ENCODE assay signal across 1 cellular context in the genomic region with DNA sequence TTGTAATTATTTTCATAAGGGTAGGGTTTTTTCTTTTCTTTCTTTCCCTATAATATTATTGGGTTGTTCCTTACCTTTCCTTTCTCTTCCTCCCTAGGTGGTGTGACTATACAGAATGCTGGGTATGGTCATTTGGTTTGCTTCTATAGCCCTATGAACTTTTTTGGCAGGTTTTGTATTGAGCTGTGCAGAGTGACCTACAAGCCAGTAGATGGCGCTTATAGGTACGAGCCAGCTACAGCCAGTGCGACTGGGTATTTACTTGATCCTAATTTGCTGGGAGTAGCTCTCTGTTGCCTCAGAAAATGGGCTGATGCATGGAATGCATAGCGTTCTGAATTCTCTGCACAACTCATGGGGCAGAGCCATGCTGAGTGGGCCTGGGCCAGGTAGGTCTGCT.
TF ChIP-seq lines count a peak whose summit lies in the region.

No MANE protein-coding gene starts in this region.

TF ChIP-seq in GM23338, 12 proteins besides CTCF, POLR2A, EP300 and RAD21 (continued from another document):
- TF ChIP-seq, protein P1, sequence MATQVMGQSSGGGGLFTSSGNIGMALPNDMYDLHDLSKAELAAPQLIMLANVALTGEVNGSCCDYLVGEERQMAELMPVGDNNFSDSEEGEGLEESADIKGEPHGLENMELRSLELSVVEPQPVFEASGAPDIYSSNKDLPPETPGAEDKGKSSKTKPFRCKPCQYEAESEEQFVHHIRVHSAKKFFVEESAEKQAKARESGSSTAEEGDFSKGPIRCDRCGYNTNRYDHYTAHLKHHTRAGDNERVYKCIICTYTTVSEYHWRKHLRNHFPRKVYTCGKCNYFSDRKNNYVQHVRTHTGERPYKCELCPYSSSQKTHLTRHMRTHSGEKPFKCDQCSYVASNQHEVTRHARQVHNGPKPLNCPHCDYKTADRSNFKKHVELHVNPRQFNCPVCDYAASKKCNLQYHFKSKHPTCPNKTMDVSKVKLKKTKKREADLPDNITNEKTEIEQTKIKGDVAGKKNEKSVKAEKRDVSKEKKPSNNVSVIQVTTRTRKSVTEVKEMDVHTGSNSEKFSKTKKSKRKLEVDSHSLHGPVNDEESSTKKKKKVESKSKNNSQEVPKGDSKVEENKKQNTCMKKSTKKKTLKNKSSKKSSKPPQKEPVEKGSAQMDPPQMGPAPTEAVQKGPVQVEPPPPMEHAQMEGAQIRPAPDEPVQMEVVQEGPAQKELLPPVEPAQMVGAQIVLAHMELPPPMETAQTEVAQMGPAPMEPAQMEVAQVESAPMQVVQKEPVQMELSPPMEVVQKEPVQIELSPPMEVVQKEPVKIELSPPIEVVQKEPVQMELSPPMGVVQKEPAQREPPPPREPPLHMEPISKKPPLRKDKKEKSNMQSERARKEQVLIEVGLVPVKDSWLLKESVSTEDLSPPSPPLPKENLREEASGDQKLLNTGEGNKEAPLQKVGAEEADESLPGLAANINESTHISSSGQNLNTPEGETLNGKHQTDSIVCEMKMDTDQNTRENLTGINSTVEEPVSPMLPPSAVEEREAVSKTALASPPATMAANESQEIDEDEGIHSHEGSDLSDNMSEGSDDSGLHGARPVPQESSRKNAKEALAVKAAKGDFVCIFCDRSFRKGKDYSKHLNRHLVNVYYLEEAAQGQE (IDR thresholded peaks at IDR 0.05; ENCODE audit: unreplicated experiment) = no peak
- no peak for TF ChIP-seq EZH2 (IDR thresholded peaks at IDR 0.05; ENCODE audit: low read depth, unreplicated experiment)
- no peak for TF ChIP-seq EZH2phosphoT487 (IDR thresholded peaks at IDR 0.05; ENCODE audit: unreplicated experiment)
- TF ChIP-seq, protein P2, sequence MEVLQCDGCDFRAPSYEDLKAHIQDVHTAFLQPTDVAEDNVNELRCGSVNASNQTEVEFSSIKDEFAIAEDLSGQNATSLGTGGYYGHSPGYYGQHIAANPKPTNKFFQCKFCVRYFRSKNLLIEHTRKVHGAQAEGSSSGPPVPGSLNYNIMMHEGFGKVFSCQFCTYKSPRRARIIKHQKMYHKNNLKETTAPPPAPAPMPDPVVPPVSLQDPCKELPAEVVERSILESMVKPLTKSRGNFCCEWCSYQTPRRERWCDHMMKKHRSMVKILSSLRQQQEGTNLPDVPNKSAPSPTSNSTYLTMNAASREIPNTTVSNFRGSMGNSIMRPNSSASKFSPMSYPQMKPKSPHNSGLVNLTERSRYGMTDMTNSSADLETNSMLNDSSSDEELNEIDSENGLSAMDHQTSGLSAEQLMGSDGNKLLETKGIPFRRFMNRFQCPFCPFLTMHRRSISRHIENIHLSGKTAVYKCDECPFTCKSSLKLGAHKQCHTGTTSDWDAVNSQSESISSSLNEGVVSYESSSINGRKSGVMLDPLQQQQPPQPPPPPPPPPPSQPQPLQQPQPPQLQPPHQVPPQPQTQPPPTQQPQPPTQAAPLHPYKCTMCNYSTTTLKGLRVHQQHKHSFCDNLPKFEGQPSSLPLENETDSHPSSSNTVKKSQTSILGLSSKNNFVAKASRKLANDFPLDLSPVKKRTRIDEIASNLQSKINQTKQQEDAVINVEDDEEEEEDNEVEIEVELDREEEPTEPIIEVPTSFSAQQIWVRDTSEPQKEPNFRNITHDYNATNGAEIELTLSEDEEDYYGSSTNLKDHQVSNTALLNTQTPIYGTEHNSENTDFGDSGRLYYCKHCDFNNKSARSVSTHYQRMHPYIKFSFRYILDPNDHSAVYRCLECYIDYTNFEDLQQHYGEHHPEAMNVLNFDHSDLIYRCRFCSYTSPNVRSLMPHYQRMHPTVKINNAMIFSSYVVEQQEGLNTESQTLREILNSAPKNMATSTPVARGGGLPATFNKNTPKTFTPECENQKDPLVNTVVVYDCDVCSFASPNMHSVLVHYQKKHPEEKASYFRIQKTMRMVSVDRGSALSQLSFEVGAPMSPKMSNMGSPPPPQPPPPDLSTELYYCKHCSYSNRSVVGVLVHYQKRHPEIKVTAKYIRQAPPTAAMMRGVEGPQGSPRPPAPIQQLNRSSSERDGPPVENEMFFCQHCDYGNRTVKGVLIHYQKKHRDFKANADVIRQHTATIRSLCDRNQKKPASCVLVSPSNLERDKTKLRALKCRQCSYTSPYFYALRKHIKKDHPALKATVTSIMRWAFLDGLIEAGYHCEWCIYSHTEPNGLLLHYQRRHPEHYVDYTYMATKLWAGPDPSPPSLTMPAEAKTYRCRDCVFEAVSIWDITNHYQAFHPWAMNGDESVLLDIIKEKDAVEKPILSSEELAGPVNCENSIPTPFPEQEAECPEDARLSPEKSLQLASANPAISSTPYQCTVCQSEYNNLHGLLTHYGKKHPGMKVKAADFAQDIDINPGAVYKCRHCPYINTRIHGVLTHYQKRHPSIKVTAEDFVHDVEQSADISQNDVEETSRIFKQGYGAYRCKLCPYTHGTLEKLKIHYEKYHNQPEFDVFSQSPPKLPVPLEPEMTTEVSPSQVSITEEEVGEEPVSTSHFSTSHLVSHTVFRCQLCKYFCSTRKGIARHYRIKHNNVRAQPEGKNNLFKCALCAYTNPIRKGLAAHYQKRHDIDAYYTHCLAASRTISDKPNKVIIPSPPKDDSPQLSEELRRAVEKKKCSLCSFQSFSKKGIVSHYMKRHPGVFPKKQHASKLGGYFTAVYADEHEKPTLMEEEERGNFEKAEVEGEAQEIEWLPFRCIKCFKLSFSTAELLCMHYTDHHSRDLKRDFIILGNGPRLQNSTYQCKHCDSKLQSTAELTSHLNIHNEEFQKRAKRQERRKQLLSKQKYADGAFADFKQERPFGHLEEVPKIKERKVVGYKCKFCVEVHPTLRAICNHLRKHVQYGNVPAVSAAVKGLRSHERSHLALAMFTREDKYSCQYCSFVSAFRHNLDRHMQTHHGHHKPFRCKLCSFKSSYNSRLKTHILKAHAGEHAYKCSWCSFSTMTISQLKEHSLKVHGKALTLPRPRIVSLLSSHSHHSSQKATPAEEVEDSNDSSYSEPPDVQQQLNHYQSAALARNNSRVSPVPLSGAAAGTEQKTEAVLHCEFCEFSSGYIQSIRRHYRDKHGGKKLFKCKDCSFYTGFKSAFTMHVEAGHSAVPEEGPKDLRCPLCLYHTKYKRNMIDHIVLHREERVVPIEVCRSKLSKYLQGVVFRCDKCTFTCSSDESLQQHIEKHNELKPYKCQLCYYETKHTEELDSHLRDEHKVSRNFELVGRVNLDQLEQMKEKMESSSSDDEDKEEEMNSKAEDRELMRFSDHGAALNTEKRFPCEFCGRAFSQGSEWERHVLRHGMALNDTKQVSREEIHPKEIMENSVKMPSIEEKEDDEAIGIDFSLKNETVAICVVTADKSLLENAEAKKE (CRISPR knock-in tag; IDR thresholded peaks at IDR 0.05) = no peak
TF ChIP-seq in GM23338: peak in this region for 0.
